ENCODE assay signal across 33 cellular contexts in genomic region chr7:42222119-42222518, GRCh38. TPM values are rescaled to one million over a fixed set of nuclear protein-coding genes. Genes with fewer than 3 reads are reported as not detected.
DNase-seq lines count a peak whose midpoint lies in the region; ATAC-seq, FAIRE-seq and TF ChIP-seq lines count a peak whose summit lies in the region.
"Had no signal": no experiment of that assay in that cellular context is flagged by ENCODE, and none has a peak within 500 bp of the region (broad histone marks: within the 10 kb centered on the region; RNA-seq: fewer than 3 reads in every experiment).

No MANE protein-coding gene starts in this region.

- TF ChIP-seq CTCF in Loucy (conservative IDR thresholded peaks at IDR 0.05; ENCODE audit: low read length) (no peak), bronchial epithelial cell (IDR thresholded peaks at IDR 0.05; ENCODE audit: insufficient read depth, low read length, severe bottlenecking) (no peak), keratinocyte (optimal IDR thresholded peaks at IDR 0.05 in 1 of 3, IDR thresholded peaks at IDR 0.05 in 1 of 3, conservative IDR thresholded peaks at IDR 0.05 in 1 of 3; ENCODE audit: extremely low read depth in 1 of 3, insufficient read depth in 2 of 3, low read length in 3 of 3) (no peak), uterus (IDR thresholded peaks at IDR 0.05) (no peak), Caco-2 (IDR thresholded peaks at IDR 0.05; ENCODE audit: insufficient read depth in 1 of 2, low read depth in 1 of 2, low read length in 1 of 2, severe bottlenecking in 1 of 2, unreplicated experiment in 1 of 2) (no peak)

- no peaks in the 10 kb centered on the region for H3K9me2 ChIP-seq in Loucy (replicated peaks; ENCODE audit: low read depth, low read length)

- BruUV-seq in Caco-2 (replicated peaks; lab: Mats Ljungman, UMichigan), result no TSS peak

- no peaks in the 10 kb centered on the region for H3F3A ChIP-seq in Loucy (ENCODE audit: low read depth)

- no peaks in the 10 kb centered on the region for H3K4me1 Mint-ChIP-seq in Caco-2 (ENCODE audit: low read depth, unreplicated experiment)
- H3K4me1 Mint-ChIP-seq: activated CD4-positive, alpha-beta T cell treated with anti-CD3 and anti-CD28 coated beads, Interleukin-2, amount 10 ng/mL, durations not matched to agents 24 days and 14 days; activated naive CD4-positive, alpha-beta T cell treated with anti-CD3 and anti-CD28 coated beads, Interleukin-2, amount 50 U/mL, for 24 hours had no signal

- no peaks in the 10 kb centered on the region for H4K20me1 ChIP-seq in Loucy (ENCODE audit: insufficient read depth, low read length, poor library complexity, severe bottlenecking)
- no peaks in the 10 kb centered on the region for H4K20me1 ChIP-seq in keratinocyte (ENCODE audit: control insufficient read depth, extremely low read depth, insufficient read depth, low read length)

- peak; percentile 58 for DNase-seq in bronchial epithelial cell (ENCODE audit: low read depth)
- DNase-seq in keratinocyte (ENCODE audit: low read depth, low spot score), result no peak
- DNase-seq in uterus, result no peak
- no peak for DNase-seq in Caco-2
- DNase-seq: activated CD4-positive, alpha-beta T cell treated with anti-CD3 and anti-CD28 coated beads, Interleukin-2, amount 10 ng/mL, durations not matched to agents 24 days and 14 days; amniotic stem cell; brain microvascular endothelial cell; CD8-positive, alpha-beta memory T cell; DMS 273 treated with DMSO at 0.1 percent for 48 hours; EL; gastrocnemius medialis; left ventricle myocardium inferior; NCI-H1436; NCI-H2081; NCI-H226; NCI-H69; nucleus accumbens; SIG-M5; stimulated activated CD4-positive, alpha-beta T cell treated with anti-CD3 and anti-CD28 coated beads, Interleukin-12 subunit alpha, Interleukin-12 subunit beta, amount 100 ng/mL, for 4 hours; stimulated activated CD4-positive, alpha-beta T cell treated with anti-CD3 and anti-CD28 coated beads, Interleukin-4, amount 100 ng/mL, for 1 hour; T-helper 9 cell; tibial artery had no signal

- FAIRE-seq in bronchial epithelial cell (lab: Jason Lieb, UNC), result no peak
- no peak for FAIRE-seq in keratinocyte (lab: Jason Lieb, UNC)
- FAIRE-seq: endothelial cell of umbilical vein, islet of Langerhans had no signal

- H3K36me3 ChIP-seq in Loucy (ENCODE audit: insufficient read depth, low read length), result no peaks in the 10 kb centered on the region
- no peaks in the 10 kb centered on the region for H3K36me3 ChIP-seq in bronchial epithelial cell (ENCODE audit: control insufficient read depth, insufficient read depth, low read length)
- H3K36me3 ChIP-seq in keratinocyte (ENCODE audit: control insufficient read depth in 2 of 2, extremely low read depth in 1 of 2, insufficient read depth in 2 of 2, low read length in 2 of 2), result peaks cover 2% of the 10 kb centered on the region in 2 experiments
- H3K36me3 ChIP-seq in uterus, result no peaks in the 10 kb centered on the region
- no peaks in the 10 kb centered on the region for H3K36me3 ChIP-seq in Caco-2 (ENCODE audit: control insufficient read depth, insufficient read depth, low read length)
- H3K36me3 ChIP-seq: brain microvascular endothelial cell, gastrocnemius medialis, left ventricle myocardium inferior, prostate gland had no signal

- H3K27me3 Mint-ChIP-seq in Caco-2 (ENCODE audit: insufficient read depth, unreplicated experiment), result peaks cover 20% of the 10 kb centered on the region

- H3K36me3 Mint-ChIP-seq in Caco-2 (ENCODE audit: insufficient read depth, unreplicated experiment), result no peaks in the 10 kb centered on the region
- H3K36me3 Mint-ChIP-seq: activated naive CD4-positive, alpha-beta T cell treated with anti-CD3 and anti-CD28 coated beads, Interleukin-2, amount 50 U/mL, for 24 hours; CD8-positive, alpha-beta memory T cell had no signal

- POLR2A ChIA-PET in Caco-2 (lab: Charles Lee), result no interaction called here

- H3K79me2 ChIP-seq in Loucy (ENCODE audit: insufficient read depth, low read length), result no peaks in the 10 kb centered on the region
- H3K79me2 ChIP-seq in keratinocyte (ENCODE audit: control insufficient read depth, insufficient read depth, low read length), result peaks cover 16% of the 10 kb centered on the region

- H3K9me1 ChIP-seq in keratinocyte (ENCODE audit: control insufficient read depth, extremely low read depth, insufficient read depth, low read length), result no peaks in the 10 kb centered on the region

- H3K4me3 Mint-ChIP-seq in Caco-2 (ENCODE audit: unreplicated experiment), result no peak overlapping the region
- H3K4me3 Mint-ChIP-seq: activated CD4-positive, alpha-beta T cell treated with anti-CD3 and anti-CD28 coated beads, Interleukin-2, amount 10 ng/mL, durations not matched to agents 24 days and 14 days; activated naive CD4-positive, alpha-beta T cell treated with anti-CD3 and anti-CD28 coated beads, Interleukin-2, amount 50 U/mL, for 24 hours; CD8-positive, alpha-beta memory T cell had no signal

- dilution Hi-C loops in keratinocyte (cut with MboI; ENCODE audit: extremely low pct_ligation_motif_present, low sequenced_read_pairs), result no loop called here

- no peak overlapping the region for H3K27ac Mint-ChIP-seq in Caco-2 (ENCODE audit: unreplicated experiment)
- H3K27ac Mint-ChIP-seq: activated CD4-positive, alpha-beta T cell treated with anti-CD3 and anti-CD28 coated beads, Interleukin-2, amount 10 ng/mL, durations not matched to agents 24 days and 14 days; activated naive CD4-positive, alpha-beta T cell treated with anti-CD3 and anti-CD28 coated beads, Interleukin-2, amount 50 U/mL, for 24 hours; CD8-positive, alpha-beta memory T cell had no signal

- CTCF ChIA-PET in Caco-2 (lab: Charles Lee), result no interaction called here

- no peak for ATAC-seq in HG03280 (IDR thresholded peaks at IDR 0.05; ENCODE audit: unreplicated experiment)
- no peak for ATAC-seq in GM18511 (IDR thresholded peaks at IDR 0.05; ENCODE audit: unreplicated experiment)
- ATAC-seq: gastrocnemius medialis, Panc1, sciatic nerve had no signal

- H3K9me3 ChIP-seq in Loucy (ENCODE audit: insufficient read depth, low read depth, low read length) (no peaks in the 10 kb centered on the region), keratinocyte (ENCODE audit: control insufficient read depth, low read depth, low read length) (no peaks in the 10 kb centered on the region), uterus (no peaks in the 10 kb centered on the region), Caco-2 (no peaks in the 10 kb centered on the region)
- H3K9me3 ChIP-seq: gastrocnemius medialis, left ventricle myocardium inferior, prostate gland, tibial artery had no signal

- TF ChIP-seq POLR2A in uterus (IDR thresholded peaks at IDR 0.05), result no peak

- H2AFZ ChIP-seq in Loucy (ENCODE audit: low read length) (peak overlapping the region; percentile 42; the same call in 1 of the 2 replicates), keratinocyte (ENCODE audit: control insufficient read depth, low read length) (no peak overlapping the region)
- H2AFZ ChIP-seq: hepatocyte had no signal

- intact Hi-C loops in uterus (cut with DNase I; ENCODE audit: low total_unique reads) (no loop called here), Caco-2 (cut with micrococcal nuclease; ENCODE audit: unreplicated experiment) (no loop called here)

- H3K4me2 ChIP-seq in Loucy (ENCODE audit: low read depth, low read length, poor library complexity, severe bottlenecking), result peak overlapping the region; percentile 19
- H3K4me2 ChIP-seq in keratinocyte (ENCODE audit: control insufficient read depth, extremely low read depth, insufficient read depth, low read depth, low read length), result peak overlapping the region; percentile 31
- H3K4me2 ChIP-seq: hepatocyte, KMS-11 had no signal

- H3K9me3 Mint-ChIP-seq in Caco-2 (ENCODE audit: unreplicated experiment), result no peaks in the 10 kb centered on the region
- H3K9me3 Mint-ChIP-seq: activated CD4-positive, alpha-beta T cell treated with anti-CD3 and anti-CD28 coated beads, Interleukin-2, amount 10 ng/mL, durations not matched to agents 24 days and 14 days; activated naive CD4-positive, alpha-beta T cell treated with anti-CD3 and anti-CD28 coated beads, Interleukin-2, amount 50 U/mL, for 24 hours had no signal

- H3K4me3 ChIP-seq in Loucy (ENCODE audit: low read length, poor library complexity, severe bottlenecking) (no peak overlapping the region), bronchial epithelial cell (ENCODE audit: low read depth, low read length) (no peak overlapping the region), keratinocyte (ENCODE audit: control insufficient read depth in 2 of 3, extremely low read depth in 1 of 3, insufficient read depth in 2 of 3, low read depth in 1 of 3, low read length in 3 of 3) (no peak overlapping the region), uterus (no peak overlapping the region), Caco-2 (ENCODE audit: low read depth, low read length) (no peak overlapping the region)
- H3K4me3 ChIP-seq: gastrocnemius medialis, hepatocyte, left ventricle myocardium inferior, prostate gland, tibial artery had no signal

- H3K4me1 ChIP-seq in Loucy (ENCODE audit: insufficient read depth, low read length, poor library complexity, severe bottlenecking), result peaks cover 27% of the 10 kb centered on the region
- H3K4me1 ChIP-seq in keratinocyte (ENCODE audit: control insufficient read depth, extremely low read depth, insufficient read depth, low read length), result peaks cover 38% of the 10 kb centered on the region
- peaks cover 0 to 12% of the 10 kb centered on the region in 2 donors for H3K4me1 ChIP-seq in uterus
- no peaks in the 10 kb centered on the region for H3K4me1 ChIP-seq in Caco-2
- H3K4me1 ChIP-seq: gastrocnemius medialis, prostate gland had no signal

- H3K27me3 ChIP-seq in Loucy (ENCODE audit: insufficient read depth, low read length, poor library complexity, severe bottlenecking) (no peaks in the 10 kb centered on the region), bronchial epithelial cell (ENCODE audit: control insufficient read depth, insufficient read depth, low read length) (no peaks in the 10 kb centered on the region), keratinocyte (ENCODE audit: control insufficient read depth, extremely low read depth, insufficient read depth, low read length) (no peaks in the 10 kb centered on the region), uterus (no peaks in the 10 kb centered on the region), Caco-2 (replicated peaks; ENCODE audit: control insufficient read depth, insufficient read depth, low read length) (no peaks in the 10 kb centered on the region)
- H3K27me3 ChIP-seq: brain microvascular endothelial cell, tibial artery had no signal

- H3K9ac ChIP-seq in Loucy (ENCODE audit: low read depth, low read length, poor library complexity, severe bottlenecking) (no peak overlapping the region), keratinocyte (ENCODE audit: control insufficient read depth, extremely low read depth, insufficient read depth, low read length) (no peak overlapping the region)
- H3K9ac ChIP-seq: KMS-11 had no signal

- H3K27ac ChIP-seq in keratinocyte (ENCODE audit: control insufficient read depth, insufficient read depth, low read length), result peak overlapping the region; percentile 1
- H3K27ac ChIP-seq in uterus, result peak overlapping the region; percentile 19 to 22
- H3K27ac ChIP-seq: brain microvascular endothelial cell, gastrocnemius medialis, hepatocyte, KMS-11, left ventricle myocardium inferior, prostate gland, tibial artery had no signal

RNA-seq across cellular contexts. Expression of gene GLI3, which starts 14.9 kb away (rescaled TPM):
- 1.3 and 2.4 TPM in 2 replicates for total RNA-seq in bronchial epithelial cell
- 2.0 to 3.7 TPM (median 3.6 TPM) in 3 replicates for polyA plus RNA-seq in keratinocyte
- polyA plus RNA-seq in keratinocyte (2011; ENCODE audit: low read depth), result 2.1 TPM
- 4.2 and 4.3 TPM in 2 replicates for polyA plus RNA-seq in keratinocyte (2011; cell fraction: cytosol; rRNA removed)
- 10.5 and 13.0 TPM in 2 replicates for polyA plus RNA-seq in keratinocyte (2011; cell fraction: nucleus; rRNA removed)
- polyA plus RNA-seq in keratinocyte (2012; ENCODE audit: low replicate concordance), result 3.5 and 5.1 TPM in 2 replicates
- polyA minus RNA-seq in keratinocyte, result 14.7 to 24.0 TPM (median 15.6 TPM) in 3 replicates
- polyA minus RNA-seq in keratinocyte (2011; cell fraction: cytosol; rRNA and poly(A)+ RNA removed), result 8.2 TPM
- 13.1 and 21.2 TPM in 2 replicates for polyA minus RNA-seq in keratinocyte (2011; cell fraction: nucleus; rRNA and poly(A)+ RNA removed)
- total RNA-seq in uterus, result 100 to 1,000 TPM in 1 of 4 donors, 10 to 100 TPM in 3; 16.5 to 105 (median 22.6) TPM
- 1.00 and 1.1 TPM in 2 replicates for total RNA-seq in Caco-2 (2022)
- total RNA-seq: activated CD4-positive, alpha-beta T cell treated with anti-CD3 and anti-CD28 coated beads, Interleukin-2, amount 10 ng/mL, durations not matched to agents 24 days and 14 days had no signal
